8 cellular contexts compared by ENCODE assay signal in genomic region chr9:34562136-34562745, GRCh38. TPM values are rescaled to one million over a fixed set of nuclear protein-coding genes. Genes with fewer than 3 reads are reported as not detected.
DNase-seq lines count a peak whose midpoint lies in the region; ATAC-seq, FAIRE-seq and TF ChIP-seq lines count a peak whose summit lies in the region.

No MANE protein-coding gene starts in this region.

- no peaks in the 10 kb centered on the region; the same call in 1 of the 2 replicates for H4K20me1 ChIP-seq in HepG2 (ENCODE audit: insufficient read depth, low read length)

- H3K79me2 ChIP-seq in HepG2 (ENCODE audit: insufficient read depth, low read length), result no peaks in the 10 kb centered on the region

- H3K4me1 ChIP-seq in HepG2 (ENCODE audit: insufficient read depth, low read length) (peaks cover 20% of the 10 kb centered on the region), stomach (peaks cover 19 to 27% (median 21%) of the 10 kb centered on the region in 4 donors)

- POLR2A ChIA-PET in HepG2 (lab: Yijun Ruan, JAX), result interaction anchor here (1.1 kb wide), 1 partner anchor 60 kb away, joined by 3 read pairs; no protein-coding TSS in a partner anchor

- CTCF ChIA-PET in HepG2 (lab: Yijun Ruan, JAX; ENCODE audit: low intra/inter-chr PET ratio, low total read pairs), result interaction anchor here (1.6 kb wide), 1 partner anchor 29 kb away, joined by 10 read pairs; no protein-coding TSS in a partner anchor

- DNase-seq in AML-193 (lab: John Stamatoyannopoulos, UW) (peak; percentile 5 to 7), HepG2 (ENCODE audit: low spot score) (no peak), NOMO-1 treated with DMSO at 0.1 percent for 48 hours (lab: John Stamatoyannopoulos, UW; ENCODE audit: unreplicated experiment) (no peak), stomach (no peak), dermis blood vessel endothelial cell (no peak), SHP77 (lab: John Stamatoyannopoulos, UW) (no peak)
- peak; percentile 64 to 67 for DNase-seq in activated T-cell treated with anti-CD3 and anti-CD28 coated beads, Interleukin-2, amount 50 U/mL, for 48 hours

- H3K9me3 ChIP-seq in HepG2 (ENCODE audit: low read length) (no peaks in the 10 kb centered on the region), stomach (peaks cover 0 to 7% (median 3%) of the 10 kb centered on the region in 4 donors)

- ATAC-seq in HepG2, result no peak

- TF ChIP-seq RAD21 in HepG2 (CRISPR knock-in tag; IDR thresholded peaks at IDR 0.05), result no peak

- no peak for TF ChIP-seq EP300 in HepG2 (IDR thresholded peaks at IDR 0.05; ENCODE audit: low read depth in 2 of 2, low read length in 2 of 2)
- no peak for TF ChIP-seq EP300 in HepG2 (CRISPR knock-in tag; IDR thresholded peaks at IDR 0.05; ENCODE audit: borderline replicate concordance)
- no peak for TF ChIP-seq EP300 in stomach (IDR thresholded peaks at IDR 0.05)

- FAIRE-seq in HepG2 (lab: Jason Lieb, UNC), result no peak

- H3K4me3 ChIP-seq in HepG2 (replicated peaks in 1 of 3; ENCODE audit: insufficient read depth in 1 of 3, low read depth in 2 of 3, low read length in 3 of 3) (no peak overlapping the region), stomach (no peak overlapping the region)

- H3K27me3 ChIP-seq in HepG2 (ENCODE audit: control insufficient read depth in 1 of 2, insufficient read depth in 2 of 2, low read length in 2 of 2), result peaks cover 2 to 55% of the 10 kb centered on the region in 2 experiments; a peak in 3 of 5 replicates
- peaks cover 0 to 86% (median 27%) of the 10 kb centered on the region in 3 donors for H3K27me3 ChIP-seq in stomach

- no peak overlapping the region for H3K4me2 ChIP-seq in HepG2 (ENCODE audit: low read depth, low read length)

- in situ Hi-C loops in HepG2 (cut with HindIII; ENCODE audit: extremely low pct_ligation_motif_present, low pct_unique_long_range_greater_than_20kb), result no loop called here

- H3K27ac ChIP-seq in HepG2 (ENCODE audit: extremely low read length, insufficient read depth, low read length) (no peak overlapping the region), stomach (no peak overlapping the region)

- intact Hi-C loops in HepG2 (cut with micrococcal nuclease; ENCODE audit: unreplicated experiment) (no loop called here), stomach (cut with DNase I; ENCODE audit: low total_unique reads) (no loop called here)

- TF ChIP-seq CTCF in GM12874 (IDR thresholded peaks at IDR 0.05; ENCODE audit: insufficient read depth, low read depth, low read length) (peak; percentile 73), HepG2 (CRISPR knock-in tag; IDR thresholded peaks at IDR 0.05) (peak; percentile 59), stomach (IDR thresholded peaks at IDR 0.05) (peak in 2 of 7 experiments; percentile 25 to 44)

- 17% methylated on average over 6 of the region's 7 CpGs for WGBS in HepG2 (ENCODE audit: low lambda C conversion rate)
- 76 to 87% (median 77%) methylated on average over 7 of the region's 7 CpGs for WGBS in stomach, 5 donors

- H3K36me3 ChIP-seq in HepG2 (replicated peaks in 1 of 2; ENCODE audit: control insufficient read depth in 1 of 2, insufficient read depth in 2 of 2, low read length in 2 of 2) (no peaks in the 10 kb centered on the region), stomach (no peaks in the 10 kb centered on the region)

- TF ChIP-seq POLR2A in HepG2 (IDR thresholded peaks at IDR 0.05; ENCODE audit: insufficient read depth in 1 of 2, low read depth in 2 of 2, low read length in 2 of 2) (no peak), stomach (IDR thresholded peaks at IDR 0.05) (no peak)

- no TSS peak for BruUV-seq in HepG2 (replicated peaks; lab: Mats Ljungman, UMichigan)

- no peak overlapping the region for H2AFZ ChIP-seq in HepG2 (ENCODE audit: low read length)

- H3K9ac ChIP-seq in HepG2 (ENCODE audit: insufficient read depth, low read depth, low read length), result no peak overlapping the region

RNA-seq across cellular contexts. Expression of gene CNTFR, which starts 27.3 kb away (rescaled TPM):
- total RNA-seq in HepG2 (2016; rRNA removed; fragmentation: Illumina TruSeq; extraction: Trizol), result not detected in 2 replicates
- total RNA-seq in HepG2 (2016; cell fraction: cytosol; rRNA removed; fragmentation: Illumina TruSeq; extraction: Trizol; ENCODE audit: low read depth), result not detected in 2 replicates
- total RNA-seq in HepG2 (2016; cell fraction: insoluble cytoplasmic fraction; rRNA removed; fragmentation: Illumina TruSeq; extraction: Trizol), result not detected in 2 replicates
- not detected in 2 replicates for total RNA-seq in HepG2 (2016; cell fraction: membrane; rRNA removed; fragmentation: Illumina TruSeq; extraction: Trizol)
- not detected in 2 replicates for total RNA-seq in HepG2 (2016; cell fraction: nucleus; rRNA removed; fragmentation: Illumina TruSeq; extraction: Trizol)
- polyA plus RNA-seq in HepG2 (2011; rRNA removed), result not detected in 2 replicates
- not detected in 2 replicates for polyA plus RNA-seq in HepG2 (2011; cell fraction: cytosol; rRNA removed)
- polyA plus RNA-seq in HepG2 (2011; cell fraction: nucleus; rRNA removed), result not detected in 2 replicates
- polyA plus RNA-seq in HepG2 (2012), result not detected in 2 replicates
- not detected in 2 replicates for polyA plus RNA-seq in HepG2 (2016; cell fraction: cytosol; fragmentation: Illumina TruSeq; extraction: Trizol; ENCODE audit: low read depth)
- not detected in 2 replicates for polyA plus RNA-seq in HepG2 (2016; cell fraction: insoluble cytoplasmic fraction; fragmentation: Illumina TruSeq; extraction: Trizol; ENCODE audit: low read depth)
- not detected in 2 replicates for polyA plus RNA-seq in HepG2 (2016; cell fraction: membrane; fragmentation: Illumina TruSeq; extraction: Trizol; ENCODE audit: low read depth)
- polyA plus RNA-seq in HepG2 (2016; cell fraction: nucleus; fragmentation: Illumina TruSeq; extraction: Trizol; ENCODE audit: insufficient read depth, low read depth), result not detected in 2 replicates
- 0.34 TPM in 1 of 2 replicates, not detected in the other for polyA minus RNA-seq in HepG2 (2011; rRNA and poly(A)+ RNA removed; ENCODE audit: low replicate concordance)
- not detected in 2 replicates for polyA minus RNA-seq in HepG2 (2011; cell fraction: cytosol; rRNA and poly(A)+ RNA removed)
- not detected in 2 replicates for polyA minus RNA-seq in HepG2 (2011; cell fraction: nucleus; rRNA and poly(A)+ RNA removed)
- 10 to 100 TPM in 1 of 5 donors, 1 to 10 TPM in 3, not detected in 1; 2.4 to 15.8 (median 3.1) TPM for total RNA-seq in stomach
- 1 to 10 TPM; 2.2 to 4.1 (median 2.9) TPM for polyA plus RNA-seq in stomach
- not detected in 2 replicates for total RNA-seq in dermis blood vessel endothelial cell

RNA-seq across cellular contexts. Expression of gene ENHO, which starts 39.5 kb away (rescaled TPM):
- total RNA-seq in HepG2 (2016; rRNA removed; fragmentation: Illumina TruSeq; extraction: Trizol), result 0.51 and 0.60 TPM in 2 replicates
- 3.5 and 4.0 TPM in 2 replicates for total RNA-seq in HepG2 (2016; cell fraction: cytosol; rRNA removed; fragmentation: Illumina TruSeq; extraction: Trizol; ENCODE audit: low read depth)
- total RNA-seq in HepG2 (2016; cell fraction: insoluble cytoplasmic fraction; rRNA removed; fragmentation: Illumina TruSeq; extraction: Trizol), result 0.64 and 0.91 TPM in 2 replicates
- total RNA-seq in HepG2 (2016; cell fraction: membrane; rRNA removed; fragmentation: Illumina TruSeq; extraction: Trizol), result 2.4 and 2.5 TPM in 2 replicates
- 0.47 TPM in 1 of 2 replicates, not detected in the other for total RNA-seq in HepG2 (2016; cell fraction: nucleus; rRNA removed; fragmentation: Illumina TruSeq; extraction: Trizol)
- polyA plus RNA-seq in HepG2 (2011; rRNA removed), result 0.08 TPM in 1 of 2 replicates, not detected in the other
- 0.07 TPM in 1 of 2 replicates, not detected in the other for polyA plus RNA-seq in HepG2 (2011; cell fraction: cytosol; rRNA removed)
- not detected in 2 replicates for polyA plus RNA-seq in HepG2 (2011; cell fraction: nucleus; rRNA removed)
- polyA plus RNA-seq in HepG2 (2012), result not detected in 2 replicates
- polyA plus RNA-seq in HepG2 (2016; cell fraction: cytosol; fragmentation: Illumina TruSeq; extraction: Trizol; ENCODE audit: low read depth), result 5.9 and 6.4 TPM in 2 replicates
- polyA plus RNA-seq in HepG2 (2016; cell fraction: insoluble cytoplasmic fraction; fragmentation: Illumina TruSeq; extraction: Trizol; ENCODE audit: low read depth), result 0.51 and 0.62 TPM in 2 replicates
- 3.4 and 3.8 TPM in 2 replicates for polyA plus RNA-seq in HepG2 (2016; cell fraction: membrane; fragmentation: Illumina TruSeq; extraction: Trizol; ENCODE audit: low read depth)
- polyA plus RNA-seq in HepG2 (2016; cell fraction: nucleus; fragmentation: Illumina TruSeq; extraction: Trizol; ENCODE audit: insufficient read depth, low read depth), result 0.77 TPM in 1 of 2 replicates, not detected in the other
- not detected in 2 replicates for polyA minus RNA-seq in HepG2 (2011; rRNA and poly(A)+ RNA removed; ENCODE audit: low replicate concordance)
- polyA minus RNA-seq in HepG2 (2011; cell fraction: cytosol; rRNA and poly(A)+ RNA removed), result not detected in 2 replicates
- not detected in 2 replicates for polyA minus RNA-seq in HepG2 (2011; cell fraction: nucleus; rRNA and poly(A)+ RNA removed)
- 10 to 100 TPM in 1 of 5 donors, 1 to 10 TPM in 2, not detected in 2; 1.2 to 17.8 (median 5.0) TPM for total RNA-seq in stomach
- polyA plus RNA-seq in stomach, result 10 to 100 TPM in 2 of 3 donors, 1 to 10 TPM in 1; 3.3 to 63.8 (median 29.7) TPM
- 0.42 TPM in 1 of 2 replicates, not detected in the other for total RNA-seq in dermis blood vessel endothelial cell

RNA-seq across cellular contexts. Expression of gene RPP25L, which starts 49.7 kb away (rescaled TPM):
- total RNA-seq in HepG2 (2016; rRNA removed; fragmentation: Illumina TruSeq; extraction: Trizol), result 24.5 and 32.1 TPM in 2 replicates
- total RNA-seq in HepG2 (2016; cell fraction: cytosol; rRNA removed; fragmentation: Illumina TruSeq; extraction: Trizol; ENCODE audit: low read depth), result 11.7 and 12.9 TPM in 2 replicates
- total RNA-seq in HepG2 (2016; cell fraction: insoluble cytoplasmic fraction; rRNA removed; fragmentation: Illumina TruSeq; extraction: Trizol), result 25.9 and 30.1 TPM in 2 replicates
- total RNA-seq in HepG2 (2016; cell fraction: membrane; rRNA removed; fragmentation: Illumina TruSeq; extraction: Trizol), result 15.6 and 18.9 TPM in 2 replicates
- 10.0 and 12.4 TPM in 2 replicates for total RNA-seq in HepG2 (2016; cell fraction: nucleus; rRNA removed; fragmentation: Illumina TruSeq; extraction: Trizol)
- polyA plus RNA-seq in HepG2 (2011; rRNA removed), result 27.3 and 31.2 TPM in 2 replicates
- polyA plus RNA-seq in HepG2 (2011; cell fraction: cytosol; rRNA removed), result 27.2 and 38.8 TPM in 2 replicates
- 14.2 and 16.4 TPM in 2 replicates for polyA plus RNA-seq in HepG2 (2011; cell fraction: nucleus; rRNA removed)
- polyA plus RNA-seq in HepG2 (2012), result 15.8 and 18.2 TPM in 2 replicates
- polyA plus RNA-seq in HepG2 (2016; cell fraction: cytosol; fragmentation: Illumina TruSeq; extraction: Trizol; ENCODE audit: low read depth), result 11.0 and 13.0 TPM in 2 replicates
- polyA plus RNA-seq in HepG2 (2016; cell fraction: insoluble cytoplasmic fraction; fragmentation: Illumina TruSeq; extraction: Trizol; ENCODE audit: low read depth), result 26.3 and 26.5 TPM in 2 replicates
- polyA plus RNA-seq in HepG2 (2016; cell fraction: membrane; fragmentation: Illumina TruSeq; extraction: Trizol; ENCODE audit: low read depth), result 11.2 and 12.0 TPM in 2 replicates
- polyA plus RNA-seq in HepG2 (2016; cell fraction: nucleus; fragmentation: Illumina TruSeq; extraction: Trizol; ENCODE audit: insufficient read depth, low read depth), result 13.1 and 17.9 TPM in 2 replicates
- polyA minus RNA-seq in HepG2 (2011; rRNA and poly(A)+ RNA removed; ENCODE audit: low replicate concordance), result 17.6 and 31.0 TPM in 2 replicates
- 11.2 and 11.8 TPM in 2 replicates for polyA minus RNA-seq in HepG2 (2011; cell fraction: cytosol; rRNA and poly(A)+ RNA removed)
- polyA minus RNA-seq in HepG2 (2011; cell fraction: nucleus; rRNA and poly(A)+ RNA removed), result 5.3 and 5.7 TPM in 2 replicates
- total RNA-seq in stomach, result 10 to 100 TPM in 4 of 5 donors, 1 to 10 TPM in 1; 2.9 to 49.5 (median 16.5) TPM
- polyA plus RNA-seq in stomach, result 10 to 100 TPM; 28.9 to 40.4 (median 37.9) TPM
- total RNA-seq in dermis blood vessel endothelial cell, result 21.4 and 31.8 TPM in 2 replicates

RNA-seq across cellular contexts. Expression of gene DCTN3, which starts 58.1 kb away (rescaled TPM):
- 27.4 and 30.8 TPM in 2 replicates for total RNA-seq in HepG2 (2016; rRNA removed; fragmentation: Illumina TruSeq; extraction: Trizol)
- 11.0 and 11.1 TPM in 2 replicates for total RNA-seq in HepG2 (2016; cell fraction: cytosol; rRNA removed; fragmentation: Illumina TruSeq; extraction: Trizol; ENCODE audit: low read depth)
- 29.0 and 29.5 TPM in 2 replicates for total RNA-seq in HepG2 (2016; cell fraction: insoluble cytoplasmic fraction; rRNA removed; fragmentation: Illumina TruSeq; extraction: Trizol)
- total RNA-seq in HepG2 (2016; cell fraction: membrane; rRNA removed; fragmentation: Illumina TruSeq; extraction: Trizol), result 15.9 and 16.4 TPM in 2 replicates
- 15.7 and 15.9 TPM in 2 replicates for total RNA-seq in HepG2 (2016; cell fraction: nucleus; rRNA removed; fragmentation: Illumina TruSeq; extraction: Trizol)
- polyA plus RNA-seq in HepG2 (2011; rRNA removed), result 32.8 and 34.5 TPM in 2 replicates
- polyA plus RNA-seq in HepG2 (2011; cell fraction: cytosol; rRNA removed), result 32.8 and 40.8 TPM in 2 replicates
- 36.1 and 42.7 TPM in 2 replicates for polyA plus RNA-seq in HepG2 (2011; cell fraction: nucleus; rRNA removed)
- polyA plus RNA-seq in HepG2 (2012), result 27.8 and 28.4 TPM in 2 replicates
- 15.7 and 17.6 TPM in 2 replicates for polyA plus RNA-seq in HepG2 (2016; cell fraction: cytosol; fragmentation: Illumina TruSeq; extraction: Trizol; ENCODE audit: low read depth)
- 38.4 and 45.3 TPM in 2 replicates for polyA plus RNA-seq in HepG2 (2016; cell fraction: insoluble cytoplasmic fraction; fragmentation: Illumina TruSeq; extraction: Trizol; ENCODE audit: low read depth)
- 19.8 and 22.1 TPM in 2 replicates for polyA plus RNA-seq in HepG2 (2016; cell fraction: membrane; fragmentation: Illumina TruSeq; extraction: Trizol; ENCODE audit: low read depth)
- polyA plus RNA-seq in HepG2 (2016; cell fraction: nucleus; fragmentation: Illumina TruSeq; extraction: Trizol; ENCODE audit: insufficient read depth, low read depth), result 37.1 and 38.5 TPM in 2 replicates
- 25.6 and 63.0 TPM in 2 replicates for polyA minus RNA-seq in HepG2 (2011; rRNA and poly(A)+ RNA removed; ENCODE audit: low replicate concordance)
- 6.0 and 6.2 TPM in 2 replicates for polyA minus RNA-seq in HepG2 (2011; cell fraction: cytosol; rRNA and poly(A)+ RNA removed)
- 17.4 and 23.5 TPM in 2 replicates for polyA minus RNA-seq in HepG2 (2011; cell fraction: nucleus; rRNA and poly(A)+ RNA removed)
- 10 to 100 TPM in 4 of 5 donors, 1 to 10 TPM in 1; 9.3 to 55.4 (median 23.7) TPM for total RNA-seq in stomach
- polyA plus RNA-seq in stomach, result 100 to 1,000 TPM in 1 of 3 donors, 10 to 100 TPM in 2; 81.0 to 107 (median 97.5) TPM
- total RNA-seq in dermis blood vessel endothelial cell, result 65.3 and 74.4 TPM in 2 replicates

Comparison
In these comparisons a context has a peak if more than half of its experiments do, and no peak if none do; other contexts are left out.
1. DNase-seq: peak in AML-193 (2 of 2) and activated T-cell treated with anti-CD3 and anti-CD28 coated beads, Interleukin-2, amount 50 U/mL, for 48 hours (2 of 2); none in HepG2 (single experiment), NOMO-1 treated with DMSO at 0.1 percent for 48 hours (single experiment), stomach (single experiment), dermis blood vessel endothelial cell (single experiment) and SHP77 (0 of 2).